In the genomic region with DNA sequence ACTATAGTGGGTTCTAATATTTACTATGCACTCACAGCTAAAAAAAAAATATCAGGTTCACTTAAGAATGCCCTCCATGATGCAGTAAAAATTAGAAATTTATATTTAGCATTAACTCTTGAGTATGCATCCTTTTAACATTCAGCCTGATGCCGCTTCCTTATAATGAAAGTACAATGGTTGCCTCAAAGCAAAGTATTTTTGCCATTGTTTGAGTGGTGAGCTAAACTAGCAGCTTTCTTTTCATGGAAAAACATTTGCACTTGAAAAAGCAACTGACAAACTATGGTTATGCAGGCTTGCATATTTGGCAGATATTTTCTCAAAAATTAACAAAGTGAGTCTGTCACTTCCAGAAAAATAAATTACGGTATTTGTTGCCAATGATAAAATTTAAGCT, we compare ENCODE assay signal across 23 cellular contexts.
"Had no signal": no experiment of that assay in that cellular context is flagged by ENCODE, and none has a peak within 500 bp of the region (broad histone marks: within the 10 kb centered on the region; RNA-seq: fewer than 3 reads in every experiment).

No MANE protein-coding gene starts in this region.

- DNase-seq: KBM-7, MV-4-11, NCI-H1048, NCI-H1105, NCI-H1417, NCI-H1436 treated with DMSO at 0.1 percent for 48 hours, NCI-H1694, NCI-H187 treated with DMSO at 0.1 percent for 48 hours, NCI-H2029 treated with DMSO at 0.1 percent for 48 hours, NCI-H2171, NCI-H226, NCI-H446, NCI-H510A, NCI-H524 treated with DMSO at 0.1 percent for 48 hours, NCI-H69, NCI-H774, Right ventricle myocardium superior, RPMI8226, SIG-M5, SW 1271, T-helper 1 cell had no signal

- H3K36me3 ChIP-seq: SJSA1 had no signal

- H3K4me1 ChIP-seq: SJSA1 had no signal

- H3K9me3 ChIP-seq: SJSA1 had no signal

- H3K4me3 ChIP-seq: SJSA1, SK-N-MC had no signal

- H3K27me3 ChIP-seq: SJSA1 had no signal

- H3K27ac ChIP-seq: SJSA1, SK-N-MC had no signal
